Comparison of ENCODE assay signal across 8 cellular contexts in the genomic region with DNA sequence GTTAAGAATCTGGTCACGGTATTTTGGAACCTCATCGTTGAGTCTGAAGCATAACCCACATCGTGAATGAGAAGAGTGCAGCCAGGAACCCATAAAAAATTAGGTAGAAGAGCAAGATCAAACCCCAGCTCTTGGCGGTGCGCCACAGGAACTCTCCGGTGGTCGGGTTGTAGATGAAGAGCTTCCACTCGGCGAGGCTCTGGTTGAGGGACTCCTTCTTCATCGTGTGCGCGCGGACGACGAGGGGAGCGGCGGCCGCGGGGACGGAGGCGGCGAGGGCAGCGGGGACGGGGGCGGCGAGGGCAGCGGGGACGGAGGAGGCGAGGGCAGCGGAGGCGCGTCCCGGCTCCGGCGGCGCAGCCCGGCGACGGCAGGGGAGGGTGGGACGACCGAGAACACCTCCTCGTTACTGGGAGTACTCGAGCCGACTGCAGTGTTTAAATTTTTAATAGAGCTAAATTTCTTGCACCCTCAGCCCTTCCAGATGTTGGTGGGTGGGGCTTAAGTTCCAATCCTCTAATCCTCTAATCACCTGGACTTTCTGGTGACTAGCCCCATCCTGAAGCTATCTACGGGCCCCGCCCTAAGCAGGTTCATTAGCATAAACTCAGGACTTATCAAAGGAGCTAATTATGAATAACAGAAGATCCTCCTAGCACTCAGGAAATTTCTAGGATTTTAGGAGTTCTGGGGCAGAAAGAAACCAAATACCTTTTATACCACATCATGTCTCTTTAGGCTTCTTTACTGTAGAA. TPM values are rescaled to one million over a fixed set of nuclear protein-coding genes. Genes with fewer than 3 reads are reported as not detected.
A peak's percentile ranks its signal among the peaks of the same experiment; 100 is the strongest.
DNase-seq lines count a peak whose midpoint lies in the region; TF ChIP-seq lines count a peak whose summit lies in the region.

No MANE protein-coding gene starts in this region.

- H3K4me1 ChIP-seq in mononuclear cell (ENCODE audit: insufficient read depth, low read length) = peaks cover 8% of the 10 kb centered on the region

- peak overlapping the region; percentile 42 for H3K4me3 ChIP-seq in GM12864 (ENCODE audit: low read depth, low read length)
- H3K4me3 ChIP-seq in choroid plexus epithelial cell (ENCODE audit: low read depth, low read length) = peak overlapping the region; percentile 41
- peak overlapping the region; percentile 15 for H3K4me3 ChIP-seq in mononuclear cell (ENCODE audit: low read length)

- CTCF ChIA-PET in RWPE1 (lab: Yijun Ruan, JAX) = no interaction called here

- DNase-seq in GM12864 (ENCODE audit: low read depth) (no peak), RWPE1 (ENCODE audit: low spot score) (peak; percentile 20), choroid plexus epithelial cell (ENCODE audit: low read depth) (no peak), NCI-H2196 (lab: John Stamatoyannopoulos, UW; ENCODE audit: unreplicated experiment) (no peak), dedifferentiated amniotic fluid mesenchymal stem cell (ENCODE audit: extremely low spot score) (no peak), midbrain (lab: John Stamatoyannopoulos, UW) (no peak)
- DNase-seq in activated effector memory CD4-positive, alpha-beta T cell treated with anti-CD3 and anti-CD28 coated beads, Interleukin-2, amount 50 U/mL, for 16 hours = no peak

- POLR2A ChIA-PET in RWPE1 (lab: Yijun Ruan, JAX; ENCODE audit: low non-redundant PET) = interaction anchor here (1.0 kb wide), 1 partner anchor 20 kb away, joined by 3 read pairs; a partner anchor contains a TSS

- H3K27me3 ChIP-seq in mononuclear cell (ENCODE audit: insufficient read depth, low read length) = peaks cover 30% of the 10 kb centered on the region

- H3K9me3 ChIP-seq in mononuclear cell (ENCODE audit: low read depth, low read length) = no peaks in the 10 kb centered on the region

- no peak for TF ChIP-seq CTCF in GM12864 (IDR thresholded peaks at IDR 0.05; ENCODE audit: low read depth, low read length, missing control alignments)
- TF ChIP-seq CTCF in RWPE1 (conservative IDR thresholded peaks at IDR 0.05; ENCODE audit: low read depth) = no peak
- no peak for TF ChIP-seq CTCF in choroid plexus epithelial cell (conservative IDR thresholded peaks at IDR 0.05; ENCODE audit: low read depth, low read length)

- no peak overlapping the region for H3K27ac ChIP-seq in RWPE1

RNA-seq across cellular contexts. Expression of a gene that starts 20.4 kb away (rescaled TPM):
- 21.6 TPM for total RNA-seq in mononuclear cell
